ENCODE assay signal across 5 cellular contexts in the genomic region with DNA sequence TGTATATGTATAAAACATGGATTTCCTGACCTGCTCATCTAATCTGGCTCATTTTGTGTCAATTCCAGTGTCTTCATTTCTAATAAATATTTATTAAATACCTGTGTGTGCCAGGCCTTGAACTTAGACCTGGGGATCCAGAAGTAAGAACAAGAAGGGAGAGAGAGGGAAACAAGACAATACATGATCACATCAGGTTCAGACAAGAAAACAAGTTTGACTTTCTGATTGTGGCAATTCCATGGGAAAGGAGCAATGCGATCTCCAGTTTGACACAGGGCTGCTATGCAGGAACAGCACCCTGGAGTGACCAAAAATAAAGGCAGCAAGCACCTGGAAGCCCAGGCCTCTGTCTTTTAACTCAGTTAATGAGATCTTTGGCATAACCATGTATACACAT.
"Had no signal": no experiment of that assay in that cellular context is flagged by ENCODE, and none has a peak within 500 bp of the region (broad histone marks: within the 10 kb centered on the region; RNA-seq: fewer than 3 reads in every experiment).

No MANE protein-coding gene starts in this region.

- ATAC-seq: GM23338, K562 had no signal

- H3K4me3 Mint-ChIP-seq: GM23338 had no signal

- H3K27ac Mint-ChIP-seq: GM23338 had no signal

- H3K36me3 ChIP-seq: HAP-1 had no signal

- H3K9me3 Mint-ChIP-seq: GM23338 had no signal

- H3K4me3 ChIP-seq: GM23338, HAP-1, K562 had no signal

- H3K9me3 ChIP-seq: HAP-1 had no signal

- DNase-seq: H7, IMR-90 had no signal

- H3K4me1 ChIP-seq: HAP-1 had no signal
